Comparison of ENCODE assay signal across 9 cellular contexts in the genomic region with DNA sequence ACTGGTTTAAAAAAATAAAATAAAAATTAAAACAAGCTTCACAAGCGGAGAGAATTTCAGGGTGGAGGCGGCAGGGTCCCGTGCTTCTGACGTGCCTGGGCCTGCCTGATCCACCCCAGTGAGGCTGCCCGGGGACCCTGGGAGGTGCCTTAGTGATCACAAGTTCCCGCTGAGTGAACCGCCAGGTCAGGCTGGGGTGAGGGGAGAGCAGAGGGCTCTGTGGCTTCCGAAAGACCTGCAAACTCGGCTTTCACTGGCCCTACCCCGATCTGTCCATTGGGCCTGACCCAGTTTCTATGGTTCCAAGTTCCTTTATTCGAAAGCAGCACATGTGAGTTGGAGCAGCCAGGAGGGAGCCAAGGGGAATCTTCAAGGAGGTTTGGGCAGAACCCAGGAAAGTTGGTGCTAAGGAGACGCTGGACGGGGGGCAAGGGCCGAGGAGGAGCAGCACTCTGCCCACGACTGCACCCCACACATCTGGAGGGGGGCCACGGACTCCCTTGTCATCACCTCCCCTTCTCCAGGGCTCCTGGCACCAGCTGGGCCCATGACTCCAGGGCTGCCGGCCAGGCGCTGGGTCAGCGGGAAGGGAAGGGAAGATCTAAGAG. TPM values are rescaled to one million over a fixed set of nuclear protein-coding genes. Genes with fewer than 3 reads are reported as not detected.
A peak's percentile ranks its signal among the peaks of the same experiment; 100 is the strongest.
DNase-seq lines count a peak whose midpoint lies in the region; ATAC-seq, FAIRE-seq and TF ChIP-seq lines count a peak whose summit lies in the region.
"Had no signal": no experiment of that assay in that cellular context is flagged by ENCODE, and none has a peak within 500 bp of the region (broad histone marks: within the 10 kb centered on the region; RNA-seq: fewer than 3 reads in every experiment).

No MANE protein-coding gene starts in this region.

- no peak overlapping the region for H3K4me3 Mint-ChIP-seq in astrocyte (ENCODE audit: unreplicated experiment)
- no peak overlapping the region for H3K4me3 Mint-ChIP-seq in CD14-positive monocyte
- H3K4me3 Mint-ChIP-seq: CD4-positive, CD25-positive, alpha-beta regulatory T cell had no signal

- no peak overlapping the region for H2AFZ ChIP-seq in astrocyte (ENCODE audit: low read depth, low read length)

- intact Hi-C loops in Right ventricle myocardium superior (cut with DNase I) (loop anchor here (10.0 kb wide), 1 partner anchor 455 kb away; no protein-coding TSS in a partner anchor), pancreas (cut with DNase I) (no loop called here), CD14-positive monocyte (cut with micrococcal nuclease) (no loop called here)

- 78 to 82% methylated on average over 16 to 19 of the region's 19 CpGs for WGBS in pancreas, 2 donors

- H3K27ac ChIP-seq in astrocyte (ENCODE audit: low read depth, low read length) (peak overlapping the region; percentile 99), pancreas (peak overlapping the region in 3 of 4 donors; percentile 10 to 33 (median 32)), WERI-Rb-1 (no peak overlapping the region)

- peaks cover 22% of the 10 kb centered on the region for H4K20me1 ChIP-seq in astrocyte (ENCODE audit: insufficient read depth, low read length)

- H3K27ac Mint-ChIP-seq in astrocyte (ENCODE audit: unreplicated experiment) = peak overlapping the region; percentile 91
- H3K27ac Mint-ChIP-seq in CD14-positive monocyte = no peak overlapping the region

- H3K4me2 ChIP-seq in astrocyte (ENCODE audit: low read length) = peak overlapping the region; percentile 61

- H3K9me3 Mint-ChIP-seq in astrocyte (ENCODE audit: unreplicated experiment) = no peaks in the 10 kb centered on the region
- H3K9me3 Mint-ChIP-seq in CD14-positive monocyte = peaks cover 0 to 2% (median 0%) of the 10 kb centered on the region in 7 donors

- no peaks in the 10 kb centered on the region for H3K27me3 Mint-ChIP-seq in astrocyte (ENCODE audit: low read depth, unreplicated experiment)
- peaks cover 4 to 28% (median 13%) of the 10 kb centered on the region in 3 donors for H3K27me3 Mint-ChIP-seq in CD14-positive monocyte (ENCODE audit: low read depth in 3 of 3)

- TF ChIP-seq CTCF in astrocyte (IDR thresholded peaks at IDR 0.05; ENCODE audit: insufficient read depth, low read depth, low read length) (no peak), pancreas (IDR thresholded peaks at IDR 0.05) (no peak), WERI-Rb-1 (IDR thresholded peaks at IDR 0.05; ENCODE audit: low read depth, low read length) (no peak), CD14-positive monocyte (IDR thresholded peaks at IDR 0.05) (no peak)

- H3K4me1 Mint-ChIP-seq in astrocyte (ENCODE audit: low read depth, unreplicated experiment) (peaks cover 27% of the 10 kb centered on the region), CD14-positive monocyte (peaks cover 28% of the 10 kb centered on the region)

- DNase-seq in Ammon's horn (ENCODE audit: low spot score) (peak; percentile 39), astrocyte (ENCODE audit: low read depth) (peak; percentile 27), Right ventricle myocardium superior (peak; percentile 79), pancreas (peak in 1 of 6 donors; percentile 38), middle frontal gyrus (ENCODE audit: extremely low spot score, low spot score) (no peak), WERI-Rb-1 (no peak), CD14-positive monocyte (ENCODE audit: low spot score) (no peak)
- DNase-seq: CD4-positive, CD25-positive, alpha-beta regulatory T cell had no signal

- peaks cover 76% of the 10 kb centered on the region for H3K4me1 ChIP-seq in astrocyte (ENCODE audit: insufficient read depth, low read length)
- H3K4me1 ChIP-seq in pancreas = peaks cover 12 to 16% (median 14%) of the 10 kb centered on the region in 3 donors

- no peaks in the 10 kb centered on the region for H3K9me3 ChIP-seq in astrocyte (ENCODE audit: insufficient read depth, low read depth, low read length)
- H3K9me3 ChIP-seq in pancreas = no peaks in the 10 kb centered on the region
- no peaks in the 10 kb centered on the region for H3K9me3 ChIP-seq in WERI-Rb-1 (ENCODE audit: severe bottlenecking)

- H3K36me3 Mint-ChIP-seq in astrocyte (ENCODE audit: low read depth, unreplicated experiment) (peaks cover 5% of the 10 kb centered on the region), CD14-positive monocyte (peaks cover 1 to 4% of the 10 kb centered on the region in 2 donors)
- H3K36me3 Mint-ChIP-seq: CD4-positive, CD25-positive, alpha-beta regulatory T cell had no signal

- peaks cover 19% of the 10 kb centered on the region for H3K79me2 ChIP-seq in astrocyte (ENCODE audit: insufficient read depth, low read length)

- H3K4me3 ChIP-seq in astrocyte (ENCODE audit: insufficient read depth, low read depth, low read length) = no peak overlapping the region
- no peak overlapping the region for H3K4me3 ChIP-seq in pancreas
- H3K4me3 ChIP-seq in WERI-Rb-1 (ENCODE audit: low read depth, low read length) = no peak overlapping the region

- FAIRE-seq in astrocyte (lab: Jason Lieb, UNC) (no peak), pancreas (lab: Jason Lieb, UNC) (no peak)

- H3K27me3 ChIP-seq in astrocyte (ENCODE audit: insufficient read depth, low read length) (no peaks in the 10 kb centered on the region), pancreas (no peaks in the 10 kb centered on the region), WERI-Rb-1 (ENCODE audit: insufficient read depth, low read depth, severe bottlenecking) (no peaks in the 10 kb centered on the region)

- peak; percentile 40 for ATAC-seq in Right ventricle myocardium superior (ENCODE audit: poor library complexity)
- ATAC-seq in pancreas = no peak
- ATAC-seq in HG02623 (IDR thresholded peaks at IDR 0.05; ENCODE audit: unreplicated experiment) = no peak

- peak overlapping the region; percentile 85 for H3K9ac ChIP-seq in astrocyte (ENCODE audit: low read length)

- H3K36me3 ChIP-seq in astrocyte (ENCODE audit: insufficient read depth, low read length) = peaks cover 20% of the 10 kb centered on the region
- H3K36me3 ChIP-seq in pancreas = peaks cover 0 to 27% (median 16%) of the 10 kb centered on the region in 3 donors
- H3K36me3 ChIP-seq in WERI-Rb-1 = no peaks in the 10 kb centered on the region

RNA-seq across cellular contexts. Expression of gene MMP14, which starts 12.9 kb away (rescaled TPM):
- 911 and 1,063 TPM in 2 replicates for total RNA-seq in astrocyte
- 22.5 TPM for total RNA-seq in Right ventricle myocardium superior
- total RNA-seq in pancreas = 100 to 1,000 TPM in 1 of 6 donors, 10 to 100 TPM in 5; 21.5 to 146 (median 34.0) TPM
- polyA plus RNA-seq in pancreas = 10 to 100 TPM; 18.7 to 61.8 TPM
- polyA plus RNA-seq in CD14-positive monocyte = under 1 TPM; 0.14 to 0.44 TPM
- polyA plus RNA-seq: CD4-positive, CD25-positive, alpha-beta regulatory T cell had no signal

RNA-seq across cellular contexts. Expression of gene MRPL52, which starts 19.6 kb away (rescaled TPM):
- total RNA-seq in astrocyte (169 and 182 TPM in 2 replicates), Right ventricle myocardium superior (110 TPM), pancreas (10 to 100 TPM; 29.1 to 47.6 (median 43.0) TPM)
- polyA plus RNA-seq in pancreas (10 to 100 TPM; 57.1 to 85.0 TPM), CD14-positive monocyte (100 to 1,000 TPM; 130 to 164 TPM)

RNA-seq across cellular contexts. Expression of gene LRP10, which starts 22.2 kb away (rescaled TPM):
- total RNA-seq in astrocyte (142 and 157 TPM in 2 replicates), Right ventricle myocardium superior (50.8 TPM), pancreas (10 to 100 TPM; 49.5 to 86.2 (median 52.5) TPM)
- polyA plus RNA-seq in pancreas (10 to 100 TPM; 14.7 to 22.7 TPM), CD14-positive monocyte (10 to 100 TPM; 39.0 to 51.5 TPM)

RNA-seq across cellular contexts. Expression of gene REM2, which starts 33.7 kb away (rescaled TPM):
- total RNA-seq in astrocyte (0.48 and 0.79 TPM in 2 replicates), Right ventricle myocardium superior (not detected), pancreas (under 1 TPM in 5 of 6 donors, not detected in 1; 0.16 to 0.41 (median 0.28) TPM)
- polyA plus RNA-seq in pancreas (1 to 10 TPM in 1 of 2 donors, under 1 TPM in 1; 0.72 to 2.5 TPM), CD14-positive monocyte (not detected)

RNA-seq across cellular contexts. Expression of gene SLC7A7, which starts 34.1 kb away (rescaled TPM):
- total RNA-seq in astrocyte = 13.3 and 14.3 TPM in 2 replicates
- 4.6 TPM for total RNA-seq in Right ventricle myocardium superior
- total RNA-seq in pancreas = 10 to 100 TPM in 1 of 6 donors, 1 to 10 TPM in 5; 2.9 to 13.1 (median 5.7) TPM
- 1 to 10 TPM; 4.9 to 9.9 TPM for polyA plus RNA-seq in pancreas
- polyA plus RNA-seq in CD14-positive monocyte = 100 to 1,000 TPM; 262 to 371 TPM
- total RNA-seq: CD4-positive, CD25-positive, alpha-beta regulatory T cell had no signal

Comparison
In these comparisons a context has a peak if more than half of its experiments do, and no peak if none do; other contexts are left out.
1. DNase-seq: peak in Ammon's horn (single experiment), astrocyte (single experiment) and Right ventricle myocardium superior (single experiment); none in middle frontal gyrus (single experiment), WERI-Rb-1 (single experiment) and CD14-positive monocyte (single experiment).